ENCODE assay signal across 8 cellular contexts in the genomic region with DNA sequence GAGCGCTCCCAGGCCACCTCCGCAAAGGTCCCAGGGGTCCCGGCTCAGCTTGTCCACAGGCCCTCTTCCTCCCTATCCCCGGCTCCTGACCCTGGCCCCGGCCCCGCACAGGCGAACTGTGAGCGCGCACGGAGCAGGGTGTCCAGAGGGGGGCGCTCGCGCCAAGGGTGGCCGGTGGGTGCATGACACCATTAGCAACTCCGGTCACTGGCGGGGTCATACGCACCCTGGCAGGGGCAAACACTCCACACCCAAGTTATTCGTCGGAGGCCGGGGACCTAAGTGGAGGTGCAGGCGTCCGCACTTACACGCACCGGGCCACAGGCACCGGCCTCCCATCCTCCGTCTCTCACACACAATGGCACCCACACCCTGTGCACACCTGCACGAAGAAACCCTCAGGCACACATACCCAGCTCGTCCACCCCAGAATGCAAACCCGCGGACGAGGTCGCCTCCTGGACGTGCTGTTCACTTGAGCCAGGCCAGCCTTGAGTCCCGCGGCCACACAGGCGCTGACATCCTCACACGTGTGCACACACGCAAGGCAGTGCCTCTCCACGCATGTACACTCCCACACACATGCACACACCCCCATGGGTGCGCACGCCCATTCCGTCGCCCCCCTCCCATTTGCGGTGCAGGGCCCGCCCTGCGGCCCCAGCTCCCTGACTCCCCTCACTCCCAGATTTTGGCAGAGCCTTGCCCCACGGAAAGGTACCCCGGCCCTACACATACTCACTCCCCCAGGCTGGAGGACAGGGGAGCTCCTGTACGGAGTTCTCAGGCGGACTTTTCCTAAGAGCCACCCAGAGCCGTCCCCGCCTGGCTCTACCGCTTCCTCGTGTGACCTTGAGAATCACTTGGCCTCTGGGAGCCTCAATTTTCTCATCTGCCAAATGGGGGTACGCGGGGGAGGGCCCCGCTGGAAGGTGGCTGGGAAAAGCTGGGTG. TPM values are rescaled to one million over a fixed set of nuclear protein-coding genes. Genes with fewer than 3 reads are reported as not detected.
DNase-seq lines count a peak whose midpoint lies in the region; ATAC-seq and TF ChIP-seq lines count a peak whose summit lies in the region.

A gene (minus strand): TSS at position 552 of the 953 bp plus-strand sequence. CDS start 1,276 bp downstream, outside the sequence.

- peaks cover 68% of the 10 kb centered on the region for H3K27me3 ChIP-seq in foreskin keratinocyte

- peak; percentile 11 for DNase-seq in NCI-H1105 treated with DMSO at 0.1 percent for 48 hours (lab: John Stamatoyannopoulos, UW)
- no peak for DNase-seq in NCI-H1105 (lab: John Stamatoyannopoulos, UW)
- DNase-seq in OCI-M2 (lab: John Stamatoyannopoulos, UW; ENCODE audit: unreplicated experiment) = peak; percentile 28
- DNase-seq in activated T-helper 2 cell treated with anti-CD3 and anti-CD28 coated beads, Interferon-gamma antibody, Interleukin-2, Interleukin-4, amounts not matched to agents 10 μg/mL and 5 μg/mL and 100 μg/mL, durations not matched to agents 14 hours and 24 hours and 36 hours (ENCODE audit: low spot score) = peak; percentile 86
- peak in 1 of 2 donors; percentile 31 for DNase-seq in foreskin keratinocyte
- DNase-seq in nucleus accumbens (lab: John Stamatoyannopoulos, UW) = peak in 35 of 56 donors; percentile 16 to 76 (median 54)

- peak within 1 kb of the TSS; percentile 84 for H3K27ac Mint-ChIP-seq in activated T-helper 2 cell treated with anti-CD3 and anti-CD28 coated beads, Interferon-gamma antibody, Interleukin-2, Interleukin-4, amounts not matched to agents 10 μg/mL and 5 μg/mL and 100 μg/mL, durations not matched to agents 14 hours and 24 hours and 36 hours

- H3K27me3 Mint-ChIP-seq in activated T-helper 2 cell treated with anti-CD3 and anti-CD28 coated beads, Interferon-gamma antibody, Interleukin-2, Interleukin-4, amounts not matched to agents 10 μg/mL and 5 μg/mL and 100 μg/mL, durations not matched to agents 14 hours and 24 hours and 36 hours (ENCODE audit: low read depth) = no peaks in the 10 kb centered on the region

- no peaks in the 10 kb centered on the region for H3K9me3 Mint-ChIP-seq in activated T-helper 2 cell treated with anti-CD3 and anti-CD28 coated beads, Interferon-gamma antibody, Interleukin-2, Interleukin-4, amounts not matched to agents 10 μg/mL and 5 μg/mL and 100 μg/mL, durations not matched to agents 14 hours and 24 hours and 36 hours

- H3K36me3 Mint-ChIP-seq in activated T-helper 2 cell treated with anti-CD3 and anti-CD28 coated beads, Interferon-gamma antibody, Interleukin-2, Interleukin-4, amounts not matched to agents 10 μg/mL and 5 μg/mL and 100 μg/mL, durations not matched to agents 14 hours and 24 hours and 36 hours (ENCODE audit: low read depth) = peaks cover 28% of the 10 kb centered on the region

- peak; percentile 68 for TF ChIP-seq CTCF in foreskin keratinocyte (conservative IDR thresholded peaks at IDR 0.05)

- intact Hi-C loops in activated T-helper 2 cell treated with anti-CD3 and anti-CD28 coated beads, Interferon-gamma antibody, Interleukin-2, Interleukin-4, amounts not matched to agents 10 μg/mL and 5 μg/mL and 100 μg/mL, durations not matched to agents 14 hours and 24 hours and 36 hours (cut with micrococcal nuclease) = loop anchor here (1.0 to 2.0 kb wide), 3 partner anchors 23 to 56 kb away; a partner anchor contains a TSS

- no peaks in the 10 kb centered on the region for H3K4me1 ChIP-seq in foreskin keratinocyte

- peaks cover 30% of the 10 kb centered on the region for H3K4me1 Mint-ChIP-seq in activated T-helper 2 cell treated with anti-CD3 and anti-CD28 coated beads, Interferon-gamma antibody, Interleukin-2, Interleukin-4, amounts not matched to agents 10 μg/mL and 5 μg/mL and 100 μg/mL, durations not matched to agents 14 hours and 24 hours and 36 hours (ENCODE audit: low read depth)

- H3K4me3 Mint-ChIP-seq in activated T-helper 2 cell treated with anti-CD3 and anti-CD28 coated beads, Interferon-gamma antibody, Interleukin-2, Interleukin-4, amounts not matched to agents 10 μg/mL and 5 μg/mL and 100 μg/mL, durations not matched to agents 14 hours and 24 hours and 36 hours (ENCODE audit: low read depth) = peak within 1 kb of the TSS; percentile 86

- H3K27ac ChIP-seq in foreskin keratinocyte (no peak within 1 kb of the TSS), temporal lobe (ENCODE audit: low read depth, low read length) (peak within 1 kb of the TSS; percentile 59)

- ATAC-seq in foreskin keratinocyte (peak; percentile 14), HG02610 (IDR thresholded peaks at IDR 0.05; ENCODE audit: unreplicated experiment) (no peak)

RNA-seq across cellular contexts. Expression of the gene that starts here (rescaled TPM):
- 19.6 and 20.9 TPM in 2 replicates for total RNA-seq in activated T-helper 2 cell treated with anti-CD3 and anti-CD28 coated beads, Interferon-gamma antibody, Interleukin-2, Interleukin-4, amounts not matched to agents 10 μg/mL and 5 μg/mL and 100 μg/mL, durations not matched to agents 14 hours and 24 hours and 36 hours
- total RNA-seq in foreskin keratinocyte (0.14 and 0.31 TPM in 2 replicates), temporal lobe (22.9 TPM)
- polyA plus RNA-seq in foreskin keratinocyte = 0.25 and 0.39 TPM in 2 replicates

Comparison
In these comparisons a context has a peak if more than half of its experiments do, and no peak if none do; other contexts are left out.
1. RNA of the gene that starts here (total RNA-seq): 22.9 TPM in temporal lobe (single experiment) and 19.6 to 20.9 TPM in activated T-helper 2 cell treated with anti-CD3 and anti-CD28 coated beads, Interferon-gamma antibody, Interleukin-2, Interleukin-4, amounts not matched to agents 10 μg/mL and 5 μg/mL and 100 μg/mL, durations not matched to agents 14 hours and 24 hours and 36 hours; 0.14 to 0.31 TPM in foreskin keratinocyte; every median in the first group is over 10 times any median in the second.
2. Peak in ATAC-seq in foreskin keratinocyte; RNA of the gene not detected or under 1 TPM.